Comparison of ENCODE assay signal across 8 cellular contexts in the genomic region with DNA sequence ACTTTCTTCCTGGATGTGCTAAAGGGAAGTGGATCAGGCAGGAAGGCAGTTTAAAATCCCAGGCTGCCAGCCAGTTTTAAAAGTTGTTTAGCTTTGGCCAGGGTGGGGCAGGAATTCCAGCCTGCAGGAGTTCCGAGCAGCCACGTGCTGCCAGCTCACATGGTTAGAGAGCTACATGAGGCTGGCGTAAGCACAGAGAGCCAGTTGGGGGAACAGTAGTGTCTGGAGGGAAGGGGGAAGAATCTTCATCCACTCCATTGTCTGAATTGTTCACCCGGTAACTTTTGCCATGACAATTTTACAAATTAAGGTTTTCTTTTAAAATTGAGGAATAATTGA. TPM values are rescaled to one million over a fixed set of nuclear protein-coding genes. Genes with fewer than 3 reads are reported as not detected.
DNase-seq lines count a peak whose midpoint lies in the region; ATAC-seq, FAIRE-seq and TF ChIP-seq lines count a peak whose summit lies in the region.

No MANE protein-coding gene starts in this region.

- no peaks in the 10 kb centered on the region for H3K27me3 ChIP-seq in endothelial cell of umbilical vein (ENCODE audit: control insufficient read depth in 2 of 2, insufficient read depth in 2 of 2, low read length in 2 of 2)

- peaks cover 0 to 10% of the 10 kb centered on the region in 2 experiments for H3K36me3 ChIP-seq in endothelial cell of umbilical vein (ENCODE audit: control insufficient read depth in 2 of 2, extremely low read depth in 1 of 2, insufficient read depth in 2 of 2, low read length in 2 of 2)

- H2AFZ ChIP-seq in endothelial cell of umbilical vein (ENCODE audit: low read depth, low read length), result no peak overlapping the region

- no TSS peak for BruUV-seq in endothelial cell of umbilical vein (replicated peaks; lab: Mats Ljungman, UMichigan)

- no peak for TF ChIP-seq POLR2A in endothelial cell of umbilical vein (IDR thresholded peaks at IDR 0.05; ENCODE audit: low read depth, low read length)

- no peak overlapping the region for H3K4me3 ChIP-seq in endothelial cell of umbilical vein (replicated peaks in 1 of 3; ENCODE audit: insufficient read depth in 1 of 3, low read depth in 1 of 3, low read length in 3 of 3)

- dilution Hi-C loops in endothelial cell of umbilical vein (cut with MboI; ENCODE audit: extremely low pct_ligation_motif_present, low sequenced_read_pairs), result no loop called here

- CTCF ChIA-PET in endothelial cell of umbilical vein (lab: Charles Lee), result no interaction called here

- no peaks in the 10 kb centered on the region for H4K20me1 ChIP-seq in endothelial cell of umbilical vein (replicated peaks; ENCODE audit: control insufficient read depth, extremely low read depth, insufficient read depth, low read length)

- peaks cover 35% of the 10 kb centered on the region for H3K4me1 ChIP-seq in endothelial cell of umbilical vein (ENCODE audit: control insufficient read depth, extremely low read depth, insufficient read depth, low read length)

- no peak for FAIRE-seq in endothelial cell of umbilical vein (lab: Jason Lieb, UNC)

- no peaks in the 10 kb centered on the region for H3K9me1 ChIP-seq in endothelial cell of umbilical vein (replicated peaks; ENCODE audit: control insufficient read depth, extremely low read depth, insufficient read depth, low read length)

- no peaks in the 10 kb centered on the region for H3K9me3 ChIP-seq in endothelial cell of umbilical vein (replicated peaks; ENCODE audit: control insufficient read depth, insufficient read depth, low read length)

- intact Hi-C loops in endothelial cell of umbilical vein (cut with micrococcal nuclease), result loop anchor here (1.0 kb wide), 1 partner anchor 12 kb away; a partner anchor contains a TSS

- H3K9ac ChIP-seq in endothelial cell of umbilical vein (replicated peaks; ENCODE audit: extremely low read depth, insufficient read depth, low read length), result peak overlapping the region; percentile 65

- ATAC-seq in HG03565 (IDR thresholded peaks at IDR 0.05; ENCODE audit: unreplicated experiment), result no peak
- no peak for ATAC-seq in GM21515 (IDR thresholded peaks at IDR 0.05; ENCODE audit: unreplicated experiment)
- no peak for ATAC-seq in GM18520 (IDR thresholded peaks at IDR 0.05; ENCODE audit: unreplicated experiment)

- H3K4me2 ChIP-seq in endothelial cell of umbilical vein (ENCODE audit: insufficient read depth, low read length), result peak overlapping the region; percentile 59

- no peak for TF ChIP-seq CTCF in endothelial cell of umbilical vein (IDR thresholded peaks at IDR 0.05; ENCODE audit: extremely low read depth in 1 of 2, insufficient read depth in 1 of 2, low read depth in 1 of 2, low read length in 2 of 2)

- H3K27ac ChIP-seq in endothelial cell of umbilical vein (ENCODE audit: insufficient read depth, low read depth, low read length), result peak overlapping the region; percentile 88

- DNase-seq in ELR (ENCODE audit: low read depth), result peak; percentile 93
- peak; percentile 86 for DNase-seq in endothelial cell of umbilical vein (ENCODE audit: low read depth, low spot score)
- peak; percentile 95 for DNase-seq in mucosa of gallbladder (ENCODE audit: low spot score)
- DNase-seq in central memory CD4-positive, alpha-beta T cell, result no peak

- H3K79me2 ChIP-seq in endothelial cell of umbilical vein (ENCODE audit: control insufficient read depth, insufficient read depth, low read length), result no peaks in the 10 kb centered on the region

- POLR2A ChIA-PET in endothelial cell of umbilical vein (lab: Charles Lee), result no interaction called here

TF ChIP-seq in endothelial cell of umbilical vein, 7 proteins besides CTCF, POLR2A, EP300 and RAD21:
- TF ChIP-seq FOS (IDR thresholded peaks at IDR 0.05; ENCODE audit: borderline replicate concordance, insufficient read depth, low read length) (no peak), JUN (IDR thresholded peaks at IDR 0.05; ENCODE audit: borderline replicate concordance, insufficient read depth, insufficient read length, low read depth) (no peak), EZH2 (IDR thresholded peaks at IDR 0.05; ENCODE audit: borderline replicate concordance, low read depth, low read length, severe bottlenecking) (no peak), POLR2AphosphoS5 (IDR thresholded peaks at IDR 0.05; ENCODE audit: insufficient read depth, low read depth, low read length) (peak; percentile 64), GATA2 (IDR thresholded peaks at IDR 0.05; ENCODE audit: insufficient read depth, insufficient read length, low read depth, low read length) (no peak), MYC (IDR thresholded peaks at IDR 0.05; ENCODE audit: low read depth, low read length) (peak; percentile 100)
- TF ChIP-seq, protein P1, sequence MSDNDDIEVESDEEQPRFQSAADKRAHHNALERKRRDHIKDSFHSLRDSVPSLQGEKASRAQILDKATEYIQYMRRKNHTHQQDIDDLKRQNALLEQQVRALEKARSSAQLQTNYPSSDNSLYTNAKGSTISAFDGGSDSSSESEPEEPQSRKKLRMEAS (IDR thresholded peaks at IDR 0.05; ENCODE audit: insufficient read depth, insufficient read length), result peak; percentile 98
TF ChIP-seq in endothelial cell of umbilical vein: peak in this region for 3.

RNA-seq across cellular contexts. Expression of a gene that starts 12.0 kb away (rescaled TPM):
- polyA plus RNA-seq in PFSK-1 (2012; ENCODE audit: insufficient read length, low read depth), result 168 TPM
- 62.2 and 76.5 TPM in 2 replicates for total RNA-seq in endothelial cell of umbilical vein
- polyA plus RNA-seq in endothelial cell of umbilical vein, result 45.3 and 46.7 TPM in 2 replicates
- polyA plus RNA-seq in endothelial cell of umbilical vein (2011; cell fraction: cytosol; rRNA removed), result 47.7 and 49.7 TPM in 2 replicates
- polyA plus RNA-seq in endothelial cell of umbilical vein (2011; cell fraction: nucleus; rRNA removed), result 123 and 124 TPM in 2 replicates
- 40.0 and 48.6 TPM in 2 replicates for polyA plus RNA-seq in endothelial cell of umbilical vein (2012)
- 26.3 and 28.3 TPM in 2 replicates for polyA minus RNA-seq in endothelial cell of umbilical vein
- polyA minus RNA-seq in endothelial cell of umbilical vein (2011; cell fraction: cytosol; rRNA and poly(A)+ RNA removed), result 47.7 TPM
- 22.3 and 26.4 TPM in 2 replicates for polyA minus RNA-seq in endothelial cell of umbilical vein (2011; cell fraction: nucleus; rRNA and poly(A)+ RNA removed)
- 38.9 TPM for total RNA-seq in mucosa of gallbladder

RNA-seq across cellular contexts. Expression of a gene that starts 12.2 kb away (rescaled TPM):
- 23.8 TPM for polyA plus RNA-seq in PFSK-1 (2012; ENCODE audit: insufficient read length, low read depth)
- total RNA-seq in endothelial cell of umbilical vein (19.2 and 22.0 TPM in 2 replicates), mucosa of gallbladder (16.2 TPM)
- polyA plus RNA-seq in endothelial cell of umbilical vein, result 15.7 and 20.1 TPM in 2 replicates
- 8.7 and 12.2 TPM in 2 replicates for polyA plus RNA-seq in endothelial cell of umbilical vein (2011; cell fraction: cytosol; rRNA removed)
- 9.3 and 10.6 TPM in 2 replicates for polyA plus RNA-seq in endothelial cell of umbilical vein (2011; cell fraction: nucleus; rRNA removed)
- polyA plus RNA-seq in endothelial cell of umbilical vein (2012), result 12.3 and 15.2 TPM in 2 replicates
- polyA minus RNA-seq in endothelial cell of umbilical vein, result 16.6 and 23.7 TPM in 2 replicates
- polyA minus RNA-seq in endothelial cell of umbilical vein (2011; cell fraction: cytosol; rRNA and poly(A)+ RNA removed), result 11.7 TPM
- polyA minus RNA-seq in endothelial cell of umbilical vein (2011; cell fraction: nucleus; rRNA and poly(A)+ RNA removed), result 10.9 and 13.1 TPM in 2 replicates

RNA-seq across cellular contexts. Expression of a gene that starts 21.6 kb away (rescaled TPM):
- 141 TPM for polyA plus RNA-seq in PFSK-1 (2012; ENCODE audit: insufficient read length, low read depth)
- total RNA-seq in endothelial cell of umbilical vein (82.2 and 90.3 TPM in 2 replicates), mucosa of gallbladder (109 TPM)
- polyA plus RNA-seq in endothelial cell of umbilical vein, result 30.4 and 35.7 TPM in 2 replicates
- polyA plus RNA-seq in endothelial cell of umbilical vein (2011; cell fraction: cytosol; rRNA removed), result 31.2 and 35.9 TPM in 2 replicates
- 20.1 and 24.4 TPM in 2 replicates for polyA plus RNA-seq in endothelial cell of umbilical vein (2011; cell fraction: nucleus; rRNA removed)
- 57.3 and 58.0 TPM in 2 replicates for polyA plus RNA-seq in endothelial cell of umbilical vein (2012)
- 36.7 and 45.2 TPM in 2 replicates for polyA minus RNA-seq in endothelial cell of umbilical vein
- 53.1 TPM for polyA minus RNA-seq in endothelial cell of umbilical vein (2011; cell fraction: cytosol; rRNA and poly(A)+ RNA removed)
- 10.9 and 19.3 TPM in 2 replicates for polyA minus RNA-seq in endothelial cell of umbilical vein (2011; cell fraction: nucleus; rRNA and poly(A)+ RNA removed)

RNA-seq across cellular contexts. Expression of a gene that starts 26.9 kb away (rescaled TPM):
- polyA plus RNA-seq in PFSK-1 (2012; ENCODE audit: insufficient read length, low read depth), result 0.29 TPM
- total RNA-seq in endothelial cell of umbilical vein (0.32 and 0.44 TPM in 2 replicates), mucosa of gallbladder (0.75 TPM)
- 0.07 and 0.10 TPM in 2 replicates for polyA plus RNA-seq in endothelial cell of umbilical vein
- not detected in 2 replicates for polyA plus RNA-seq in endothelial cell of umbilical vein (2011; cell fraction: cytosol; rRNA removed)
- 0.38 and 0.43 TPM in 2 replicates for polyA plus RNA-seq in endothelial cell of umbilical vein (2011; cell fraction: nucleus; rRNA removed)
- not detected in 2 replicates for polyA plus RNA-seq in endothelial cell of umbilical vein (2012)
- 0.15 TPM in 1 of 2 replicates, not detected in the other for polyA minus RNA-seq in endothelial cell of umbilical vein
- polyA minus RNA-seq in endothelial cell of umbilical vein (2011; cell fraction: cytosol; rRNA and poly(A)+ RNA removed), result not detected
- not detected in 2 replicates for polyA minus RNA-seq in endothelial cell of umbilical vein (2011; cell fraction: nucleus; rRNA and poly(A)+ RNA removed)

RNA-seq across cellular contexts. Expression of a gene that starts 38.5 kb away (rescaled TPM):
- 17.7 TPM for polyA plus RNA-seq in PFSK-1 (2012; ENCODE audit: insufficient read length, low read depth)
- total RNA-seq in endothelial cell of umbilical vein (35.1 and 40.7 TPM in 2 replicates), mucosa of gallbladder (44.9 TPM)
- 17.9 and 18.8 TPM in 2 replicates for polyA plus RNA-seq in endothelial cell of umbilical vein
- 14.6 and 16.0 TPM in 2 replicates for polyA plus RNA-seq in endothelial cell of umbilical vein (2011; cell fraction: cytosol; rRNA removed)
- 36.9 and 37.8 TPM in 2 replicates for polyA plus RNA-seq in endothelial cell of umbilical vein (2011; cell fraction: nucleus; rRNA removed)
- polyA plus RNA-seq in endothelial cell of umbilical vein (2012), result 20.3 and 21.7 TPM in 2 replicates
- polyA minus RNA-seq in endothelial cell of umbilical vein, result 39.7 and 42.7 TPM in 2 replicates
- 10.1 TPM for polyA minus RNA-seq in endothelial cell of umbilical vein (2011; cell fraction: cytosol; rRNA and poly(A)+ RNA removed)
- polyA minus RNA-seq in endothelial cell of umbilical vein (2011; cell fraction: nucleus; rRNA and poly(A)+ RNA removed), result 16.5 and 19.3 TPM in 2 replicates
